In genomic region chr20:57351042-57351783, GRCh38 we compare ENCODE assay signal across 1 cellular context.
A peak's percentile ranks its signal among the peaks of the same experiment; 100 is the strongest.
TF ChIP-seq lines count a peak whose summit lies in the region.

TSS of gene RAE1 (plus strand) at chr20:57351255. CDS start at chr20:57354039, 2,784 bp downstream.

TF ChIP-seq in HepG2, 621 proteins besides CTCF, POLR2A, EP300 and RAD21 (continued from another document and continues in another):
- TF ChIP-seq, protein P1, sequence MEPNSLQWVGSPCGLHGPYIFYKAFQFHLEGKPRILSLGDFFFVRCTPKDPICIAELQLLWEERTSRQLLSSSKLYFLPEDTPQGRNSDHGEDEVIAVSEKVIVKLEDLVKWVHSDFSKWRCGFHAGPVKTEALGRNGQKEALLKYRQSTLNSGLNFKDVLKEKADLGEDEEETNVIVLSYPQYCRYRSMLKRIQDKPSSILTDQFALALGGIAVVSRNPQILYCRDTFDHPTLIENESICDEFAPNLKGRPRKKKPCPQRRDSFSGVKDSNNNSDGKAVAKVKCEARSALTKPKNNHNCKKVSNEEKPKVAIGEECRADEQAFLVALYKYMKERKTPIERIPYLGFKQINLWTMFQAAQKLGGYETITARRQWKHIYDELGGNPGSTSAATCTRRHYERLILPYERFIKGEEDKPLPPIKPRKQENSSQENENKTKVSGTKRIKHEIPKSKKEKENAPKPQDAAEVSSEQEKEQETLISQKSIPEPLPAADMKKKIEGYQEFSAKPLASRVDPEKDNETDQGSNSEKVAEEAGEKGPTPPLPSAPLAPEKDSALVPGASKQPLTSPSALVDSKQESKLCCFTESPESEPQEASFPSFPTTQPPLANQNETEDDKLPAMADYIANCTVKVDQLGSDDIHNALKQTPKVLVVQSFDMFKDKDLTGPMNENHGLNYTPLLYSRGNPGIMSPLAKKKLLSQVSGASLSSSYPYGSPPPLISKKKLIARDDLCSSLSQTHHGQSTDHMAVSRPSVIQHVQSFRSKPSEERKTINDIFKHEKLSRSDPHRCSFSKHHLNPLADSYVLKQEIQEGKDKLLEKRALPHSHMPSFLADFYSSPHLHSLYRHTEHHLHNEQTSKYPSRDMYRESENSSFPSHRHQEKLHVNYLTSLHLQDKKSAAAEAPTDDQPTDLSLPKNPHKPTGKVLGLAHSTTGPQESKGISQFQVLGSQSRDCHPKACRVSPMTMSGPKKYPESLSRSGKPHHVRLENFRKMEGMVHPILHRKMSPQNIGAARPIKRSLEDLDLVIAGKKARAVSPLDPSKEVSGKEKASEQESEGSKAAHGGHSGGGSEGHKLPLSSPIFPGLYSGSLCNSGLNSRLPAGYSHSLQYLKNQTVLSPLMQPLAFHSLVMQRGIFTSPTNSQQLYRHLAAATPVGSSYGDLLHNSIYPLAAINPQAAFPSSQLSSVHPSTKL (CRISPR knock-in tag; IDR thresholded peaks at IDR 0.05): no peak; the same call in none of the 2 replicates
- TF ChIP-seq ZNF713 (CRISPR knock-in tag; IDR thresholded peaks at IDR 0.05): no peak
- TF ChIP-seq, protein P2, sequence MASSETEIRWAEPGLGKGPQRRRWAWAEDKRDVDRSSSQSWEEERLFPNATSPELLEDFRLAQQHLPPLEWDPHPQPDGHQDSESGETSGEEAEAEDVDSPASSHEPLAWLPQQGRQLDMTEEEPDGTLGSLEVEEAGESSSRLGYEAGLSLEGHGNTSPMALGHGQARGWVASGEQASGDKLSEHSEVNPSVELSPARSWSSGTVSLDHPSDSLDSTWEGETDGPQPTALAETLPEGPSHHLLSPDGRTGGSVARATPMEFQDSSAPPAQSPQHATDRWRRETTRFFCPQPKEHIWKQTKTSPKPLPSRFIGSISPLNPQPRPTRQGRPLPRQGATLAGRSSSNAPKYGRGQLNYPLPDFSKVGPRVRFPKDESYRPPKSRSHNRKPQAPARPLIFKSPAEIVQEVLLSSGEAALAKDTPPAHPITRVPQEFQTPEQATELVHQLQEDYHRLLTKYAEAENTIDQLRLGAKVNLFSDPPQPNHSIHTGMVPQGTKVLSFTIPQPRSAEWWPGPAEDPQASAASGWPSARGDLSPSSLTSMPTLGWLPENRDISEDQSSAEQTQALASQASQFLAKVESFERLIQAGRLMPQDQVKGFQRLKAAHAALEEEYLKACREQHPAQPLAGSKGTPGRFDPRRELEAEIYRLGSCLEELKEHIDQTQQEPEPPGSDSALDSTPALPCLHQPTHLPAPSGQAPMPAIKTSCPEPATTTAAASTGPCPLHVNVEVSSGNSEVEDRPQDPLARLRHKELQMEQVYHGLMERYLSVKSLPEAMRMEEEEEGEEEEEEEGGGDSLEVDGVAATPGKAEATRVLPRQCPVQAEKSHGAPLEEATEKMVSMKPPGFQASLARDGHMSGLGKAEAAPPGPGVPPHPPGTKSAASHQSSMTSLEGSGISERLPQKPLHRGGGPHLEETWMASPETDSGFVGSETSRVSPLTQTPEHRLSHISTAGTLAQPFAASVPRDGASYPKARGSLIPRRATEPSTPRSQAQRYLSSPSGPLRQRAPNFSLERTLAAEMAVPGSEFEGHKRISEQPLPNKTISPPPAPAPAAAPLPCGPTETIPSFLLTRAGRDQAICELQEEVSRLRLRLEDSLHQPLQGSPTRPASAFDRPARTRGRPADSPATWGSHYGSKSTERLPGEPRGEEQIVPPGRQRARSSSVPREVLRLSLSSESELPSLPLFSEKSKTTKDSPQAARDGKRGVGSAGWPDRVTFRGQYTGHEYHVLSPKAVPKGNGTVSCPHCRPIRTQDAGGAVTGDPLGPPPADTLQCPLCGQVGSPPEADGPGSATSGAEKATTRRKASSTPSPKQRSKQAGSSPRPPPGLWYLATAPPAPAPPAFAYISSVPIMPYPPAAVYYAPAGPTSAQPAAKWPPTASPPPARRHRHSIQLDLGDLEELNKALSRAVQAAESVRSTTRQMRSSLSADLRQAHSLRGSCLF (CRISPR knock-in tag; IDR thresholded peaks at IDR 0.05; ENCODE audit: borderline replicate concordance): no peak
- TF ChIP-seq SAP130 (CRISPR knock-in tag; IDR thresholded peaks at IDR 0.05; ENCODE audit: low read depth): peak; percentile 85
- TF ChIP-seq THYN1 (CRISPR knock-in tag; IDR thresholded peaks at IDR 0.05; ENCODE audit: borderline replicate concordance, low read depth): no peak
- TF ChIP-seq ZNF121 (CRISPR knock-in tag; IDR thresholded peaks at IDR 0.05): 0 out of 2 replicates have a peak, but pooled peaks have one; percentile 36
- TF ChIP-seq ZNF816 (CRISPR knock-in tag; IDR thresholded peaks at IDR 0.05; ENCODE audit: borderline replicate concordance): no peak; the same call in 1 of the 2 replicates
- TF ChIP-seq ZNF432 (CRISPR knock-in tag; IDR thresholded peaks at IDR 0.05; ENCODE audit: borderline replicate concordance): peak; percentile 73; the same call in 1 of the 2 replicates
- TF ChIP-seq SMAD1 (CRISPR knock-in tag; IDR thresholded peaks at IDR 0.05; ENCODE audit: borderline replicate concordance, low read depth): peak; percentile 94; the same call in 1 of the 2 replicates
- TF ChIP-seq PHF8 (CRISPR knock-in tag; IDR thresholded peaks at IDR 0.05): peak; percentile 100
- peak; percentile 98 for TF ChIP-seq ZNF891 (CRISPR knock-in tag; IDR thresholded peaks at IDR 0.05)
- TF ChIP-seq ZNF30 (CRISPR knock-in tag; IDR thresholded peaks at IDR 0.05): peak; percentile 63; the same call in 1 of the 2 replicates
- TF ChIP-seq ZNF670 (CRISPR knock-in tag; IDR thresholded peaks at IDR 0.05; ENCODE audit: borderline replicate concordance): peak; percentile 98
- no peak for TF ChIP-seq ZNF75D (CRISPR knock-in tag; IDR thresholded peaks at IDR 0.05; ENCODE audit: borderline replicate concordance)
- TF ChIP-seq ZNF44 (CRISPR knock-in tag; IDR thresholded peaks at IDR 0.05): peak; percentile 98
- TF ChIP-seq, protein P3, sequence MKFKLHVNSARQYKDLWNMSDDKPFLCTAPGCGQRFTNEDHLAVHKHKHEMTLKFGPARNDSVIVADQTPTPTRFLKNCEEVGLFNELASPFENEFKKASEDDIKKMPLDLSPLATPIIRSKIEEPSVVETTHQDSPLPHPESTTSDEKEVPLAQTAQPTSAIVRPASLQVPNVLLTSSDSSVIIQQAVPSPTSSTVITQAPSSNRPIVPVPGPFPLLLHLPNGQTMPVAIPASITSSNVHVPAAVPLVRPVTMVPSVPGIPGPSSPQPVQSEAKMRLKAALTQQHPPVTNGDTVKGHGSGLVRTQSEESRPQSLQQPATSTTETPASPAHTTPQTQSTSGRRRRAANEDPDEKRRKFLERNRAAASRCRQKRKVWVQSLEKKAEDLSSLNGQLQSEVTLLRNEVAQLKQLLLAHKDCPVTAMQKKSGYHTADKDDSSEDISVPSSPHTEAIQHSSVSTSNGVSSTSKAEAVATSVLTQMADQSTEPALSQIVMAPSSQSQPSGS (CRISPR knock-in tag; IDR thresholded peaks at IDR 0.05): peak; percentile 65; the same call in 1 of the 2 replicates
- no peak; the same call in 1 of the 2 replicates for TF ChIP-seq PCBP1 (IDR thresholded peaks at IDR 0.05; ENCODE audit: borderline replicate concordance, low read depth, low read length)
- TF ChIP-seq ZNF773 (CRISPR knock-in tag; IDR thresholded peaks at IDR 0.05; ENCODE audit: borderline replicate concordance): no peak
- TF ChIP-seq, protein P4, sequence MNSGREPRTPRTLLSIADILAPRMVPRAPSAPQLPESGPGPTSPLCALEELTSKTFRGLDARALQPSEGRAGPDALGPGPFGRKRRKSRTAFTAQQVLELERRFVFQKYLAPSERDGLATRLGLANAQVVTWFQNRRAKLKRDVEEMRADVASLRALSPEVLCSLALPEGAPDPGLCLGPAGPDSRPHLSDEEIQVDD (CRISPR knock-in tag; IDR thresholded peaks at IDR 0.05; ENCODE audit: borderline replicate concordance): peak; percentile 90; the same call in 1 of the 2 replicates
- TF ChIP-seq ZNF598 (CRISPR knock-in tag; IDR thresholded peaks at IDR 0.05; ENCODE audit: borderline replicate concordance): peak; percentile 97
- peak; percentile 91; the same call in 1 of the 2 replicates for TF ChIP-seq ATF5 (CRISPR knock-in tag; IDR thresholded peaks at IDR 0.05; ENCODE audit: low read depth)
- TF ChIP-seq ZNF761 (CRISPR knock-in tag; conservative IDR thresholded peaks at IDR 0.05): peak; percentile 93; the same call in 1 of the 2 replicates
- TF ChIP-seq FOXJ3 (CRISPR knock-in tag; IDR thresholded peaks at IDR 0.05; ENCODE audit: borderline replicate concordance): peak; percentile 63
- TF ChIP-seq SALL1 (CRISPR knock-in tag; IDR thresholded peaks at IDR 0.05): peak; percentile 93
- no peak for TF ChIP-seq NFYC (CRISPR knock-in tag; IDR thresholded peaks at IDR 0.05)
- TF ChIP-seq NONO (IDR thresholded peaks at IDR 0.05): no peak
- peak; percentile 82 for TF ChIP-seq NONO (CRISPR knock-in tag; conservative IDR thresholded peaks at IDR 0.05)
- TF ChIP-seq PHF20 (CRISPR knock-in tag; IDR thresholded peaks at IDR 0.05): peak; percentile 97
- no peak for TF ChIP-seq ZNF367 (CRISPR knock-in tag; IDR thresholded peaks at IDR 0.05; ENCODE audit: borderline replicate concordance)
- peak; percentile 31; the same call in 1 of the 2 replicates for TF ChIP-seq TGIF2 (CRISPR knock-in tag; IDR thresholded peaks at IDR 0.05)
- no peak for TF ChIP-seq KDM6A (CRISPR knock-in tag; IDR thresholded peaks at IDR 0.05; ENCODE audit: low read depth)
- TF ChIP-seq ZNF253 (CRISPR knock-in tag; IDR thresholded peaks at IDR 0.05; ENCODE audit: borderline replicate concordance): peak; percentile 11; the same call in 1 of the 2 replicates
- TF ChIP-seq, protein P5, sequence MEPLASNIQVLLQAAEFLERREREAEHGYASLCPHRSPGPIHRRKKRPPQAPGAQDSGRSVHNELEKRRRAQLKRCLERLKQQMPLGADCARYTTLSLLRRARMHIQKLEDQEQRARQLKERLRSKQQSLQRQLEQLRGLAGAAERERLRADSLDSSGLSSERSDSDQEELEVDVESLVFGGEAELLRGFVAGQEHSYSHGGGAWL (CRISPR knock-in tag; IDR thresholded peaks at IDR 0.05): peak; percentile 94
- no peak; the same call in 1 of the 2 replicates for TF ChIP-seq MYNN (CRISPR knock-in tag; IDR thresholded peaks at IDR 0.05; ENCODE audit: low read depth)
- peak; percentile 81 for TF ChIP-seq CBFB (CRISPR knock-in tag; IDR thresholded peaks at IDR 0.05)
- TF ChIP-seq NBN (conservative IDR thresholded peaks at IDR 0.05): no peak
- peak; percentile 88; the same call in 1 of the 2 replicates for TF ChIP-seq ERF (CRISPR knock-in tag; IDR thresholded peaks at IDR 0.05)
- no peak for TF ChIP-seq ZNF792 (CRISPR knock-in tag; IDR thresholded peaks at IDR 0.05)
- no peak for TF ChIP-seq ZKSCAN1 (IDR thresholded peaks at IDR 0.05; ENCODE audit: low read length)
- TF ChIP-seq MED8 (CRISPR knock-in tag; IDR thresholded peaks at IDR 0.05; ENCODE audit: insufficient replicate concordance): no peak
- TF ChIP-seq ZKSCAN8 (CRISPR knock-in tag; IDR thresholded peaks at IDR 0.05; ENCODE audit: borderline replicate concordance): no peak; the same call in 1 of the 2 replicates
- no peak for TF ChIP-seq ZNF264 (CRISPR knock-in tag; IDR thresholded peaks at IDR 0.05)
- no peak for TF ChIP-seq KIAA2018 (CRISPR knock-in tag; IDR thresholded peaks at IDR 0.05; ENCODE audit: borderline replicate concordance)
- peak; percentile 95 for TF ChIP-seq HDAC1 (CRISPR knock-in tag; IDR thresholded peaks at IDR 0.05)
